26 cellular contexts compared by ENCODE assay signal in genomic region chr17:79940381-79941087, GRCh38.
A peak's percentile ranks its signal among the peaks of the same experiment; 100 is the strongest.
DNase-seq lines count a peak whose midpoint lies in the region; ATAC-seq and TF ChIP-seq lines count a peak whose summit lies in the region.
"Had no signal": no experiment of that assay in that cellular context is flagged by ENCODE, and none has a peak within 500 bp of the region (broad histone marks: within the 10 kb centered on the region; RNA-seq: fewer than 3 reads in every experiment).

No MANE protein-coding gene starts in this region.

- in situ Hi-C loops in mammary epithelial cell (cut with MboI; ENCODE audit: low sequenced_read_pairs in 2 of 2) = no loop called here

- no peak overlapping the region for H2AFZ ChIP-seq in mammary epithelial cell (ENCODE audit: low read depth, low read length)

- WGBS in mammary epithelial cell (ENCODE audit: low coverage, missing lambda C conversion rate) = 97% methylated on average over 19 of the region's 34 CpGs
- WGBS in spleen, 5 donors = 90 to 96% (median 92%) methylated on average over 31 to 34 of the region's 34 CpGs

- ATAC-seq in left colon = no peak
- ATAC-seq in GM18909 (IDR thresholded peaks at IDR 0.05; ENCODE audit: poor library complexity, unreplicated experiment) = no peak
- no peak for ATAC-seq in HG03378 (IDR thresholded peaks at IDR 0.05; ENCODE audit: unreplicated experiment)
- ATAC-seq in GM21737 (IDR thresholded peaks at IDR 0.05; ENCODE audit: unreplicated experiment) = no peak
- ATAC-seq: A549; activated CD4-positive, CD25-positive, alpha-beta regulatory T cell treated with anti-CD3 and anti-CD28 coated beads, Interleukin-2, amount 50 U/mL, for 24 hours; esophagus mucosa had no signal

- dilution Hi-C loops in mammary epithelial cell (cut with HindIII; ENCODE audit: low sequenced_read_pairs) = no loop called here

- H3K9me3 ChIP-seq in mammary epithelial cell (replicated peaks; ENCODE audit: insufficient read depth, low read length) = no peaks in the 10 kb centered on the region
- H3K9me3 ChIP-seq in breast epithelium = no peaks in the 10 kb centered on the region
- no peaks in the 10 kb centered on the region for H3K9me3 ChIP-seq in SK-N-MC (ENCODE audit: low read depth, low read length)
- H3K9me3 ChIP-seq in spleen = no peaks in the 10 kb centered on the region
- H3K9me3 ChIP-seq: A549, upper lobe of left lung had no signal

- CTCF ChIA-PET in mammary epithelial cell (lab: Charles Lee; ENCODE audit: low non-redundant PET) = no interaction called here

- H3K9ac ChIP-seq in mammary epithelial cell (ENCODE audit: insufficient read depth, low read length) = no peak overlapping the region
- no peak overlapping the region for H3K9ac ChIP-seq in SK-N-MC (ENCODE audit: insufficient read length)

- TF ChIP-seq CTCF in mammary epithelial cell (conservative IDR thresholded peaks at IDR 0.05 in 1 of 2, IDR thresholded peaks at IDR 0.05 in 1 of 2; ENCODE audit: extremely low read depth in 1 of 2, insufficient read depth in 1 of 2, low read depth in 1 of 2, low read length in 2 of 2) (no peak), breast epithelium (IDR thresholded peaks at IDR 0.05) (no peak), spleen (IDR thresholded peaks at IDR 0.05 in 8 of 11, conservative IDR thresholded peaks at IDR 0.05 in 3 of 11) (no peak)

- no peak overlapping the region for H3K4me2 ChIP-seq in mammary epithelial cell (ENCODE audit: insufficient read depth, low read depth, low read length)
- H3K4me2 ChIP-seq: A549 had no signal

- H3K36me3 ChIP-seq in mammary epithelial cell (ENCODE audit: insufficient read depth, low read length) (no peaks in the 10 kb centered on the region), breast epithelium (no peaks in the 10 kb centered on the region), SK-N-MC (ENCODE audit: insufficient read depth, low read length) (no peaks in the 10 kb centered on the region), spleen (peaks cover 0 to 70% (median 11%) of the 10 kb centered on the region in 6 donors)

- H3K4me1 ChIP-seq in mammary epithelial cell (ENCODE audit: insufficient read depth, low read length) (no peaks in the 10 kb centered on the region), breast epithelium (no peaks in the 10 kb centered on the region), spleen (peaks cover 2 to 36% (median 25%) of the 10 kb centered on the region in 6 donors)

- H3K4me3 ChIP-seq in mammary epithelial cell (replicated peaks in 1 of 3; ENCODE audit: insufficient read depth in 1 of 3, low read depth in 2 of 3, low read length in 3 of 3) = no peak overlapping the region
- no peak overlapping the region for H3K4me3 ChIP-seq in breast epithelium
- no peak overlapping the region for H3K4me3 ChIP-seq in SK-N-MC
- no peak overlapping the region for H3K4me3 ChIP-seq in spleen
- H3K4me3 ChIP-seq: A549, upper lobe of left lung had no signal

- TF ChIP-seq POLR2A in breast epithelium (IDR thresholded peaks at IDR 0.05) (no peak), spleen (IDR thresholded peaks at IDR 0.05) (no peak)

- no peaks in the 10 kb centered on the region for H4K20me1 ChIP-seq in mammary epithelial cell (ENCODE audit: insufficient read depth, low read length)

- H3K27ac ChIP-seq in mammary epithelial cell (ENCODE audit: insufficient read depth, low read depth, low read length) (no peak overlapping the region), breast epithelium (no peak overlapping the region), SK-N-MC (peak overlapping the region; percentile 57; the same call in 1 of the 2 replicates), spleen (no peak overlapping the region)
- H3K27ac ChIP-seq: A549, C4-2B, upper lobe of left lung had no signal

- H3K79me2 ChIP-seq in mammary epithelial cell (ENCODE audit: insufficient read depth, low read length) = no peaks in the 10 kb centered on the region

- intact Hi-C loops in mammary epithelial cell (cut with micrococcal nuclease) (no loop called here), breast epithelium (cut with DNase I; ENCODE audit: low total_unique reads) (no loop called here), left colon (cut with DNase I, micrococcal nuclease) (no loop called here), spleen (cut with DNase I; ENCODE audit: low total_unique reads) (no loop called here)

- BruUV-seq in mammary epithelial cell (replicated peaks; lab: Mats Ljungman, UMichigan) = TSS peak; percentile 15

- H3K27me3 ChIP-seq in mammary epithelial cell (ENCODE audit: insufficient read depth, low read length) = no peaks in the 10 kb centered on the region
- no peaks in the 10 kb centered on the region for H3K27me3 ChIP-seq in breast epithelium
- peaks cover 0 to 24% (median 0%) of the 10 kb centered on the region in 7 donors for H3K27me3 ChIP-seq in spleen (replicated peaks in 1 of 7)
- H3K27me3 ChIP-seq: upper lobe of left lung had no signal

- DNase-seq in mammary epithelial cell = no peak
- DNase-seq in breast epithelium (ENCODE audit: low spot score in 2 of 2) = no peak
- DNase-seq in SK-N-MC (ENCODE audit: low read depth, low spot score) = no peak
- peak; percentile 1 to 18 for DNase-seq in left colon
- DNase-seq in spleen = peak; percentile 57
- DNase-seq: activated naive CD4-positive, alpha-beta T cell; activated T-cell treated with anti-CD3 and anti-CD28 coated beads, Interleukin-2, amount 50 U/mL, for 1 hour; cerebellar nuclear complex; EL; HCEC 1CT; hypothalamus; MM.1S; NCI-H146; NCI-H2171; NCI-H524 treated with DMSO at 0.1 percent for 48 hours; occipital lobe; RPMI8226; T1000 had no signal

Comparison
In these comparisons a context has a peak if more than half of its experiments do, and no peak if none do; other contexts are left out.
1. DNase-seq: peak in left colon (2 of 2) and spleen (single experiment); none in mammary epithelial cell (single experiment), breast epithelium (0 of 2) and SK-N-MC (single experiment).